ENCODE assay signal across 8 cellular contexts in the genomic region with DNA sequence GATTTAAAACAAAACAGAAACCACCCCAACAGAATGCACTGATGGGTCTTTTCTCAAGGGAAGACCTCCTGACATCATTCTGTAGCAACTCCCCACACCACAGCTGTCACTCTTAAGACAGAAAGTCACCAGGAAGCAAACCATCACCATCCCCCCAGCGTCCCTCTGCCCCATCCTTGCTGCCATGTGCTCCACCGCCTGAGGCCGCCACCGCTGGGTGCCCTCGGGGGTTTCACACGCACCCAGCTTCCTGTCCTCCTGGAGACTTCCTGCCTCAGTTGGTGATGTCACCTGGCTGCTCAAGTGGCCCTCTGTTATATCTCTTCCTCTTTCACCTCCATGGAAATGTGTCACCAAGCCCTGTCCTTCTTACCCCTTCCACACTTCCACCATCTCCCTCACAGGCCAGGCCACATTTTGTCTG.
DNase-seq lines count a peak whose midpoint lies in the region; ATAC-seq and TF ChIP-seq lines count a peak whose summit lies in the region.

No MANE protein-coding gene starts in this region.

- peak; percentile 47 for TF ChIP-seq CTCF in GM12873 (IDR thresholded peaks at IDR 0.05; ENCODE audit: insufficient read depth, low read depth, low read length, missing control alignments)
- TF ChIP-seq CTCF in MCF 10A (IDR thresholded peaks at IDR 0.05; ENCODE audit: unreplicated experiment): no peak

- peaks cover 18% of the 10 kb centered on the region for H3K4me1 Mint-ChIP-seq in MCF 10A (ENCODE audit: insufficient read depth, unreplicated experiment)

- POLR2A ChIA-PET in MCF 10A (lab: Yijun Ruan, JAX): no interaction called here

- no TSS peak for BruUV-seq in MCF 10A (replicated peaks; lab: Mats Ljungman, UMichigan)

- DNase-seq in NK-92 treated with Interleukin-12 subunit alpha and Interleukin-12 subunit beta, amount 100 ng/mL, for 24 hours (lab: John Stamatoyannopoulos, UW): peak; percentile 74
- DNase-seq in activated T-helper 1 cell treated with anti-CD3 and anti-CD28 coated beads, Interleukin-2, amount 50 U/mL, for 16 hours (ENCODE audit: low read depth in 1 of 2, low spot score in 1 of 2): peak; percentile 61 to 64
- DNase-seq in stimulated activated CD4-positive, alpha-beta T cell treated with anti-CD3 and anti-CD28 coated beads, Interleukin-4, amount 100 ng/mL, for 1 hour: peak; percentile 73
- DNase-seq in cerebellar nuclear complex (lab: John Stamatoyannopoulos, UW) (no peak), hepatic stellate cell (ENCODE audit: low spot score) (no peak), MCF 10A (ENCODE audit: unreplicated experiment) (no peak)

- H3K27me3 Mint-ChIP-seq in MCF 10A (ENCODE audit: insufficient read depth, unreplicated experiment): no peaks in the 10 kb centered on the region

- ATAC-seq in HG02610 (IDR thresholded peaks at IDR 0.05; ENCODE audit: unreplicated experiment): peak; percentile 89

- intact Hi-C loops in MCF 10A (cut with micrococcal nuclease): no loop called here

- no peak overlapping the region for H3K27ac Mint-ChIP-seq in MCF 10A (ENCODE audit: low read depth, unreplicated experiment)

- H3K4me3 Mint-ChIP-seq in MCF 10A (ENCODE audit: unreplicated experiment): no peak overlapping the region

- CTCF ChIA-PET in MCF 10A (lab: Yijun Ruan, JAX): interaction anchor here (3.5 to 15.9 kb wide), 2 partner anchors 29 to 102 kb away, joined by 8 to 276 read pairs; a partner anchor contains a TSS

- peaks cover 6% of the 10 kb centered on the region for H3K36me3 Mint-ChIP-seq in MCF 10A (ENCODE audit: insufficient read depth, unreplicated experiment)

- H3K9me3 Mint-ChIP-seq in MCF 10A (ENCODE audit: unreplicated experiment): no peaks in the 10 kb centered on the region

Comparison
In these comparisons a context has a peak if more than half of its experiments do, and no peak if none do; other contexts are left out.
1. DNase-seq: peak in NK-92 treated with Interleukin-12 subunit alpha and Interleukin-12 subunit beta, amount 100 ng/mL, for 24 hours (single experiment), activated T-helper 1 cell treated with anti-CD3 and anti-CD28 coated beads, Interleukin-2, amount 50 U/mL, for 16 hours (2 of 2) and stimulated activated CD4-positive, alpha-beta T cell treated with anti-CD3 and anti-CD28 coated beads, Interleukin-4, amount 100 ng/mL, for 1 hour (single experiment); none in cerebellar nuclear complex (0 of 2), hepatic stellate cell (single experiment) and MCF 10A (single experiment).